ENCODE assay signal across 25 cellular contexts in the genomic region with DNA sequence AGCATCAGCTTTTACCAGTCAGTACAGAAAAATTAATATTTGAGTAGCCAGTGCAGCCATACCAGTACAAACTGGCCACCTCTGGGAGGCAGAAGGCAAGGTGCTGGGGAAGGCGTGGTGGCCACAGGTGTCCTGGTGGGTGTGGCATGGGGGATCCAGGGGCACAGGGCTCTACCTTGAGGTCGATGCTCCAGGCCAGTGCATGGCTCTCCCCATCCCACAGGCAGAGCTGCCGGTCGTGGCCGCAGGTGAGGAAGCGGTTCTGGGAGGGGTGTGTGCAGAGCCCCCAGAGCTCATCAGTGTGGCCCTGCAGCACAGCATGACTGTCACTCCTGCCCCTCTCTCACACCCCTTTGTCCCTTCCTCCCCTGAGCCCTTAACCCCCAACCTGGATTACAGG. TPM values are rescaled to one million over a fixed set of nuclear protein-coding genes. Genes with fewer than 3 reads are reported as not detected.
"Had no signal": no experiment of that assay in that cellular context is flagged by ENCODE, and none has a peak within 500 bp of the region (broad histone marks: within the 10 kb centered on the region; RNA-seq: fewer than 3 reads in every experiment).

No MANE protein-coding gene starts in this region.

- H3K27ac Mint-ChIP-seq: activated B cell treated with CpG ODN at 0.5 μM for 24 hours; activated CD4-positive, alpha-beta memory T cell treated with anti-CD3 and anti-CD28 coated beads, Interleukin-2, amount 10 ng/mL, durations not matched to agents 7 days and 5 days; T-helper 17 cell had no signal

- H3K9me3 Mint-ChIP-seq: activated B cell treated with CpG ODN at 0.5 μM for 24 hours; activated CD4-positive, alpha-beta memory T cell treated with anti-CD3 and anti-CD28 coated beads, Interleukin-2, amount 10 ng/mL, durations not matched to agents 7 days and 5 days; activated CD4-positive, alpha-beta T cell treated with anti-CD3 and anti-CD28 coated beads, Interleukin-2, amount 10 ng/mL, durations not matched to agents 7 days and 5 days; activated naive CD4-positive, alpha-beta T cell treated with anti-CD3 and anti-CD28 coated beads, Interleukin-2, amount 50 U/mL, for 24 hours; central memory CD8-positive, alpha-beta T cell had no signal

- H3K4me3 Mint-ChIP-seq: activated B cell treated with CpG ODN at 0.5 μM for 24 hours; activated CD4-positive, alpha-beta memory T cell treated with anti-CD3 and anti-CD28 coated beads, Interleukin-2, amount 10 ng/mL, durations not matched to agents 7 days and 5 days; activated CD4-positive, alpha-beta T cell treated with anti-CD3 and anti-CD28 coated beads, Interleukin-2, amount 10 ng/mL, durations not matched to agents 7 days and 5 days; activated naive CD4-positive, alpha-beta T cell treated with anti-CD3 and anti-CD28 coated beads, Interleukin-2, amount 50 U/mL, for 24 hours; central memory CD8-positive, alpha-beta T cell; T-helper 17 cell had no signal

- H3K4me3 ChIP-seq: ascending aorta, MG63, Peyer's patch had no signal

- DNase-seq: activated B cell treated with CpG ODN at 0.5 μM for 24 hours; activated CD4-positive, alpha-beta memory T cell treated with anti-CD3 and anti-CD28 coated beads, Interleukin-2, amount 10 ng/mL, durations not matched to agents 7 days and 5 days; activated CD4-positive, alpha-beta T cell treated with anti-CD3 and anti-CD28 coated beads for 1 hour; activated CD4-positive, alpha-beta T cell treated with anti-CD3 and anti-CD28 coated beads, Interleukin-2, amount 10 ng/mL, durations not matched to agents 7 days and 5 days; activated effector memory CD4-positive, alpha-beta T cell treated with Interleukin-2 at 50 U/mL for 16 hours; activated naive CD4-positive, alpha-beta T cell; activated T-cell treated with anti-CD3 and anti-CD28 coated beads for 4 hours; amniotic stem cell; MG63; MV-4-11; NCI-H1092 treated with DMSO at 0.1 percent for 48 hours; NCI-H1417 treated with DMSO at 0.1 percent for 48 hours; NCI-H1694; NCI-H2029 treated with DMSO at 0.1 percent for 48 hours; NCI-H345; NCI-H510A treated with DMSO at 0.1 percent for 48 hours; NK-92 treated with Interleukin-12 subunit alpha and Interleukin-12 subunit beta, amount 100 ng/mL, for 24 hours; Peyer's patch; SHP77; T-helper 17 cell; T-helper 9 cell had no signal

- H3K27me3 ChIP-seq: ascending aorta, MG63, Peyer's patch had no signal

- H3K36me3 Mint-ChIP-seq: brain had no signal

- H3K9me3 ChIP-seq: ascending aorta, MG63, Peyer's patch had no signal

- H3K27ac ChIP-seq: ascending aorta, Peyer's patch had no signal

- H3K27me3 Mint-ChIP-seq: activated B cell treated with CpG ODN at 0.5 μM for 24 hours; activated CD4-positive, alpha-beta memory T cell treated with anti-CD3 and anti-CD28 coated beads, Interleukin-2, amount 10 ng/mL, durations not matched to agents 7 days and 5 days; activated CD4-positive, alpha-beta T cell treated with anti-CD3 and anti-CD28 coated beads, Interleukin-2, amount 10 ng/mL, durations not matched to agents 7 days and 5 days; activated naive CD4-positive, alpha-beta T cell treated with anti-CD3 and anti-CD28 coated beads, Interleukin-2, amount 50 U/mL, for 24 hours; central memory CD8-positive, alpha-beta T cell; T-helper 17 cell had no signal

- ATAC-seq: T-helper 17 cell had no signal

RNA-seq across cellular contexts. Expression of a gene that starts 7.6 kb away (rescaled TPM):
- total RNA-seq: ascending aorta had no signal
